16 cellular contexts compared by ENCODE assay signal in the genomic region with DNA sequence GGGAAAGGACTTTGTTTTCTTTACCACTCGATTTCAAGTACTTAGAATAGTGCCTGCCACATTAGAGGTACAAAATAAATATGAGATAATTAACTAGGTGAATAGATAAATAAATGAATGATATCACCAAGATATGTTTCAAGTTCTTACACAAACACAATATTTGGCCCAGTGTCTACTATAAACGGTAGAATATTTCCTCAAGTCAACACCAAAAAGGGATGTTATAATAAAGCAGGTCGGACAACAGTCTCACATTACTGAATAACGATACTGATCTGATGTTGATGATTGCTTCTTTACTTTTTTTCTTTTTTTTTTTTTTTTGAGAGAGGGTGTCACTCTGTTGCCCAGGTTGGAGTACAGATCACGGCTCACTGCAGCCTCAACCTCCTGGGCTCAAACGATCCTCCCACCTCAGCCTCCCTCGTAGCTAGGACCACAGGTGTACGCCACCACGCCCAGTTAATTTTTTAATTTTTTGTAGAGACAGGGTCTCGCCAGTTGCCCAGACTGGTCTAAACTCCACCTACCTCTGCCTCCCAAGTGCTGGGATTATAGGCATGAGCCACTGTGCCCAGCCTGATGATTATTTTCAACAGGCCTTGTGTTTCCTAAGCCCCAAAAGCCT. TPM values are rescaled to one million over a fixed set of nuclear protein-coding genes. Genes with fewer than 3 reads are reported as not detected.
A peak's percentile ranks its signal among the peaks of the same experiment; 100 is the strongest.
DNase-seq lines count a peak whose midpoint lies in the region; ATAC-seq, FAIRE-seq and TF ChIP-seq lines count a peak whose summit lies in the region.
"Had no signal": no experiment of that assay in that cellular context is flagged by ENCODE, and none has a peak within 500 bp of the region (broad histone marks: within the 10 kb centered on the region; RNA-seq: fewer than 3 reads in every experiment).

No MANE protein-coding gene starts in this region.

- peak overlapping the region in 2 of 3 donors; percentile 7 to 98 for H3K27ac Mint-ChIP-seq in IgD-negative memory B cell
- peak overlapping the region; percentile 99 for H3K27ac Mint-ChIP-seq in stimulated activated memory B cell treated with anti-CD40 and anti-IgM and Interleukin-4, amounts not matched to agents 10 μg/mL and 1 μg/mL and 100 μg/mL, for 72 hours
- no peak overlapping the region for H3K27ac Mint-ChIP-seq in activated T-cell treated with anti-CD3 and anti-CD28 coated beads, Interleukin-2, amount 50 U/mL, for 24 hours

- H3K36me3 ChIP-seq in GM12878 (ENCODE audit: control insufficient read depth in 2 of 2, insufficient read depth in 2 of 2, low read length in 1 of 2): no peaks in the 10 kb centered on the region
- H3K36me3 ChIP-seq: MG63 had no signal

- CTCF ChIA-PET in GM12878 (lab: Yijun Ruan, JAX): no interaction called here

- H3K4me3 ChIP-seq in GM12878: peak overlapping the region; percentile 98; the same call in 1 of the 2 replicates
- H3K4me3 ChIP-seq: MG63 had no signal

- H3K27me3 Mint-ChIP-seq in IgD-negative memory B cell: no peaks in the 10 kb centered on the region
- H3K27me3 Mint-ChIP-seq in stimulated activated memory B cell treated with anti-CD40 and anti-IgM and Interleukin-4, amounts not matched to agents 10 μg/mL and 1 μg/mL and 100 μg/mL, for 72 hours: no peaks in the 10 kb centered on the region
- no peaks in the 10 kb centered on the region for H3K27me3 Mint-ChIP-seq in activated T-cell treated with anti-CD3 and anti-CD28 coated beads, Interleukin-2, amount 50 U/mL, for 24 hours

- in situ Hi-C loops in GM12878 (cut with MboI): no loop called here

- no peaks in the 10 kb centered on the region for H4K20me1 ChIP-seq in GM12878 (ENCODE audit: control insufficient read depth, insufficient read depth)

- H3K4me1 Mint-ChIP-seq in IgD-negative memory B cell: peaks cover 18 to 47% (median 32%) of the 10 kb centered on the region in 3 donors
- peaks cover 55% of the 10 kb centered on the region for H3K4me1 Mint-ChIP-seq in stimulated activated memory B cell treated with anti-CD40 and anti-IgM and Interleukin-4, amounts not matched to agents 10 μg/mL and 1 μg/mL and 100 μg/mL, for 72 hours
- peaks cover 44% of the 10 kb centered on the region for H3K4me1 Mint-ChIP-seq in activated T-cell treated with anti-CD3 and anti-CD28 coated beads, Interleukin-2, amount 50 U/mL, for 24 hours (ENCODE audit: low read depth)

- RAD21 ChIA-PET in GM12878 (lab: Charles Lee; ENCODE audit: unreplicated experiment): interaction anchor here (0.6 to 1.4 kb wide), 4 partner anchors 9 to 101 kb away, joined by 3 to 5 read pairs (median 3); partner anchors contain the start of gene UBE2D3

- H3K9me3 Mint-ChIP-seq in IgD-negative memory B cell: no peaks in the 10 kb centered on the region
- H3K9me3 Mint-ChIP-seq in stimulated activated memory B cell treated with anti-CD40 and anti-IgM and Interleukin-4, amounts not matched to agents 10 μg/mL and 1 μg/mL and 100 μg/mL, for 72 hours: no peaks in the 10 kb centered on the region
- peaks cover 4% of the 10 kb centered on the region for H3K9me3 Mint-ChIP-seq in activated T-cell treated with anti-CD3 and anti-CD28 coated beads, Interleukin-2, amount 50 U/mL, for 24 hours

- peaks cover 50% of the 10 kb centered on the region for H3K79me2 ChIP-seq in GM12878 (ENCODE audit: control insufficient read depth, insufficient read depth, low read length)

- no peak for FAIRE-seq in GM12878 (lab: Jason Lieb, UNC)
- FAIRE-seq: small intestine, urothelium cell line had no signal

- ATAC-seq in GM12878 (no peak), GM21528 (IDR thresholded peaks at IDR 0.05; ENCODE audit: low FRiP score, unreplicated experiment) (no peak)
- no peak for ATAC-seq in stimulated activated memory B cell treated with anti-CD40 and anti-IgM and Interleukin-4, amounts not matched to agents 10 μg/mL and 1 μg/mL and 100 μg/mL, for 72 hours
- ATAC-seq: foreskin keratinocyte, left cardiac atrium had no signal

- TF ChIP-seq RAD21 in GM12878 (IDR thresholded peaks at IDR 0.05; ENCODE audit: insufficient read depth, low read depth, low read length): no peak

- H3K36me3 Mint-ChIP-seq in IgD-negative memory B cell: peaks cover 3% of the 10 kb centered on the region
- H3K36me3 Mint-ChIP-seq in stimulated activated memory B cell treated with anti-CD40 and anti-IgM and Interleukin-4, amounts not matched to agents 10 μg/mL and 1 μg/mL and 100 μg/mL, for 72 hours: peaks cover 24% of the 10 kb centered on the region
- peaks cover 11% of the 10 kb centered on the region for H3K36me3 Mint-ChIP-seq in activated T-cell treated with anti-CD3 and anti-CD28 coated beads, Interleukin-2, amount 50 U/mL, for 24 hours (ENCODE audit: low read depth)

- no peak for TF ChIP-seq CTCF in GM12878 (IDR thresholded peaks at IDR 0.05 in 2 of 3, conservative IDR thresholded peaks at IDR 0.05 in 1 of 3; ENCODE audit: control insufficient read depth in 2 of 3, extremely low read depth in 1 of 3, insufficient read depth in 1 of 3, low read depth in 3 of 3, low read length in 3 of 3)

- H2AFZ ChIP-seq in GM12878 (ENCODE audit: control insufficient read depth, low read depth, low read length): no peak overlapping the region

- H3K9ac ChIP-seq in GM12878 (ENCODE audit: control insufficient read depth, insufficient read depth, low read length): no peak overlapping the region

- H3K4me3 Mint-ChIP-seq in IgD-negative memory B cell: peak overlapping the region in 3 of 4 donors; percentile 1 to 44 (median 24)
- H3K4me3 Mint-ChIP-seq in stimulated activated memory B cell treated with anti-CD40 and anti-IgM and Interleukin-4, amounts not matched to agents 10 μg/mL and 1 μg/mL and 100 μg/mL, for 72 hours: peak overlapping the region; percentile 93
- no peak overlapping the region for H3K4me3 Mint-ChIP-seq in activated T-cell treated with anti-CD3 and anti-CD28 coated beads, Interleukin-2, amount 50 U/mL, for 24 hours

- H3K4me2 ChIP-seq in GM12878 (ENCODE audit: control insufficient read depth, insufficient read depth): peak overlapping the region; percentile 63

- intact Hi-C loops in GM12878 (cut with micrococcal nuclease; ENCODE audit: unreplicated experiment): no loop called here

- peaks cover 1% of the 10 kb centered on the region; the same call in 1 of the 3 replicates for H3K9me3 ChIP-seq in GM12878 (replicated peaks; ENCODE audit: control insufficient read depth, insufficient read depth, low read length)
- H3K9me3 ChIP-seq: MG63 had no signal

- H3K4me1 ChIP-seq in GM12878 (ENCODE audit: control insufficient read depth, insufficient read depth, low read length): no peaks in the 10 kb centered on the region; the same call in 1 of the 2 replicates
- H3K4me1 ChIP-seq: foreskin keratinocyte had no signal

- peak; percentile 43 for DNase-seq in NCI-H748 (lab: John Stamatoyannopoulos, UW; ENCODE audit: unreplicated experiment)
- DNase-seq in NCI-H748 treated with DMSO at 0.1 percent for 48 hours (lab: John Stamatoyannopoulos, UW): no peak
- DNase-seq in GM12878 (ENCODE audit: low read depth, low spot score): no peak
- DNase-seq in erythroblast (lab: John Stamatoyannopoulos, UW): no peak
- no peak for DNase-seq in activated T-cell treated with anti-CD3 and anti-CD28 coated beads, Interleukin-2, amount 50 U/mL, for 24 hours
- DNase-seq: activated CD4-positive, alpha-beta T cell treated with anti-CD3 and anti-CD28 coated beads for 48 hours; activated CD8-positive, alpha-beta memory T cell treated with anti-CD3 and anti-CD28 coated beads, Interleukin-2, amount 50 U/mL, for 48 hours; foreskin keratinocyte; left cardiac atrium; MG63; stimulated activated naive CD4-positive, alpha-beta T cell treated with Interleukin-2 at 50 U/mL for 16 hours had no signal

- WGBS in GM12878 (ENCODE audit: insufficient coverage, insufficient replicate concordance, low lambda C conversion rate, missing lambda C conversion rate): 92% methylated on average over 10 of the region's 10 CpGs

- BruUV-seq in GM12878 (replicated peaks; lab: Mats Ljungman, UMichigan): no TSS peak

- no peak for TF ChIP-seq EP300 in GM12878 (IDR thresholded peaks at IDR 0.05; ENCODE audit: borderline replicate concordance in 1 of 2, control insufficient read depth in 1 of 2, low read depth in 2 of 2, low read length in 2 of 2)

- TF ChIP-seq POLR2A in GM12878 (IDR thresholded peaks at IDR 0.05; ENCODE audit: low read depth, low read length) (no peak), erythroblast (IDR thresholded peaks at IDR 0.05; ENCODE audit: low read length) (no peak)

- POLR2A ChIA-PET in GM12878 (lab: Charles Lee): interaction anchor here (0.6 to 2.6 kb wide), 4 partner anchors 14 to 138 kb away, joined by 3 to 9 read pairs (median 4); no protein-coding TSS in a partner anchor

- H3K27me3 ChIP-seq in GM12878 (replicated peaks in 1 of 2; ENCODE audit: control insufficient read depth in 2 of 2, insufficient read depth in 2 of 2, low read length in 1 of 2): no peaks in the 10 kb centered on the region
- H3K27me3 ChIP-seq: foreskin keratinocyte, MG63 had no signal

- SMC1A ChIA-PET in GM12878 (lab: Charles Lee; ENCODE audit: uncharacterized antibody, unreplicated experiment): interaction anchor here (0.8 to 2.6 kb wide), 5 partner anchors 13 to 369 kb away, joined by 3 to 9 read pairs (median 4); no protein-coding TSS in a partner anchor

- H3K27ac ChIP-seq in GM12878 (ENCODE audit: control insufficient read depth, insufficient read depth): no peak overlapping the region
- H3K27ac ChIP-seq: foreskin keratinocyte had no signal

RNA-seq across cellular contexts. Expression of gene MANBA, which starts 2.4 kb away (rescaled TPM):
- polyA plus RNA-seq in IgD-negative memory B cell (32.4 TPM), GM12878 (2011; rRNA removed) (14.7 and 15.6 TPM in 2 replicates), GM12878 (2014; fragmentation: Illumina TruSeq; extraction: Trizol) (12.1 and 16.9 TPM in 2 replicates), GM12878 (2014; fragmentation: Nextera tagmentation; extraction: Ambion mirVana) (1 to 10 TPM; 3.8 to 6.9 TPM), GM12878 (2014; rRNA removed) (8.5 and 10.4 TPM in 2 replicates), GM12878 (2016; fragmentation: Nextera tagmentation; extraction: Ambion mirVana) (10 to 100 TPM; 11.9 to 13.0 TPM)
- total RNA-seq in GM12878 (2013; cell fraction: nucleolus; rRNA removed): 207 and 208 TPM in 2 replicates
- total RNA-seq in GM12878 (2014; rRNA removed) (18.6 and 24.3 TPM in 2 replicates), GM12878 (2014; rRNA removed; fragmentation: Illumina TruSeq; extraction: Trizol) (18.2 and 19.0 TPM in 2 replicates), GM12878 (2021) (13.6 and 13.8 TPM in 2 replicates)
- polyA plus RNA-seq in GM12878 (2011; ENCODE audit: low read depth): 14.7 TPM
- 10.8 and 15.1 TPM in 2 replicates for polyA plus RNA-seq in GM12878 (2011; cell fraction: cytosol; rRNA removed)
- polyA plus RNA-seq in GM12878 (2011; cell fraction: nucleus; rRNA removed): 42.7 and 51.3 TPM in 2 replicates
- 15.4 and 23.2 TPM in 2 replicates for polyA plus RNA-seq in GM12878 (2012)
- 31.3 and 34.3 TPM in 2 replicates for polyA minus RNA-seq in GM12878 (2011; rRNA and poly(A)+ RNA removed)
- polyA minus RNA-seq in GM12878 (2011; cell fraction: cytosol; rRNA and poly(A)+ RNA removed): 8.3 and 12.8 TPM in 2 replicates
- 53.3 and 78.7 TPM in 2 replicates for polyA minus RNA-seq in GM12878 (2011; cell fraction: nucleus; rRNA and poly(A)+ RNA removed)
